Comparison of ENCODE assay signal across 7 cellular contexts in genomic region chr10:43292745-43293676, GRCh38. TPM values are rescaled to one million over a fixed set of nuclear protein-coding genes. Genes with fewer than 3 reads are reported as not detected.
DNase-seq lines count a peak whose midpoint lies in the region; ATAC-seq, FAIRE-seq and TF ChIP-seq lines count a peak whose summit lies in the region.

No MANE protein-coding gene starts in this region.

- H3K79me2 ChIP-seq in OCI-LY7 (ENCODE audit: insufficient read depth, low read depth, low read length) = no peaks in the 10 kb centered on the region

- CTCF ChIA-PET in GM10248 (lab: Yijun Ruan, JAX) = interaction anchor here (1.0 to 4.8 kb wide), 16 partner anchors 9 to 167 kb away, joined by 3 to 45 read pairs (median 4); no protein-coding TSS in a partner anchor
- CTCF ChIA-PET in OCI-LY7 (lab: Charles Lee; ENCODE audit: unreplicated experiment) = interaction anchor here (0.9 kb wide), 1 partner anchor 56 kb away, joined by 5 read pairs; no protein-coding TSS in a partner anchor

- ATAC-seq in HG03354 (IDR thresholded peaks at IDR 0.05; ENCODE audit: poor library complexity, severe bottlenecking, unreplicated experiment) (peak; percentile 72), pancreas (peak; percentile 87 to 98 (median 96)), GM18520 (IDR thresholded peaks at IDR 0.05; ENCODE audit: unreplicated experiment) (no peak)

- H3K27ac ChIP-seq in OCI-LY7 (ENCODE audit: low read depth, low read length, poor library complexity, severe bottlenecking) (no peak overlapping the region), pancreas (no peak overlapping the region)

- no peaks in the 10 kb centered on the region for H3K4me1 ChIP-seq in OCI-LY7 (ENCODE audit: insufficient read depth, low read length, poor library complexity, severe bottlenecking)
- no peaks in the 10 kb centered on the region for H3K4me1 ChIP-seq in pancreas

- intact Hi-C loops in OCI-LY7 (cut with micrococcal nuclease; ENCODE audit: unreplicated experiment) = loop anchor here (1.0 kb wide), 2 partner anchors 55 to 169 kb away; no protein-coding TSS in a partner anchor
- intact Hi-C loops in pancreas (cut with DNase I) = loop anchor here in 2 of 3 donors (10.0 kb wide), 1 partner anchor 172 kb away; no protein-coding TSS in a partner anchor

- H3K4me2 ChIP-seq in OCI-LY7 (ENCODE audit: low read length) = peak overlapping the region; percentile 25; the same call in 1 of the 2 replicates

- H3K9me3 ChIP-seq in OCI-LY7 (ENCODE audit: low read length) (no peaks in the 10 kb centered on the region), pancreas (no peaks in the 10 kb centered on the region)

- H3K36me3 ChIP-seq in OCI-LY7 (ENCODE audit: insufficient read depth, low read length) = no peaks in the 10 kb centered on the region
- H3K36me3 ChIP-seq in pancreas = no peaks in the 10 kb centered on the region

- 13 to 15% methylated on average over 16 of the region's 16 CpGs for WGBS in pancreas, 2 donors

- TF ChIP-seq CTCF in GM10248 (IDR thresholded peaks at IDR 0.05; ENCODE audit: control extremely low read depth, extremely low read depth, low read depth, missing control alignments) (peak; percentile 67), OCI-LY7 (conservative IDR thresholded peaks at IDR 0.05; ENCODE audit: low read length) (peak; percentile 85), pancreas (IDR thresholded peaks at IDR 0.05) (peak; percentile 49 to 66 (median 62))

- FAIRE-seq in pancreas (lab: Jason Lieb, UNC) = no peak

- no TSS peak for BruUV-seq in OCI-LY7 (replicated peaks; lab: Mats Ljungman, UMichigan)

- POLR2A ChIA-PET in GM10248 (lab: Yijun Ruan, JAX) = no interaction called here
- POLR2A ChIA-PET in OCI-LY7 (lab: Charles Lee) = interaction anchor here (0.5 to 1.5 kb wide), 3 partner anchors 57 to 161 kb away, joined by 3 to 4 read pairs (median 4); no protein-coding TSS in a partner anchor

- DNase-seq in GM10248 (ENCODE audit: extremely low spot score) (peak; percentile 65), OCI-LY7 (ENCODE audit: low spot score) (peak; percentile 64), globus pallidus (ENCODE audit: low spot score) (peak; percentile 67), pancreas (peak; percentile 34 to 65 (median 58))
- DNase-seq in activated naive CD4-positive, alpha-beta T cell treated with anti-CD3 and anti-CD28 coated beads, Interleukin-2, amount 50 U/mL, for 16 hours = peak; percentile 37

- H3K4me3 ChIP-seq in OCI-LY7 (ENCODE audit: low read depth, low read length, poor library complexity, severe bottlenecking) (no peak overlapping the region), pancreas (no peak overlapping the region)

- no peaks in the 10 kb centered on the region for H4K20me1 ChIP-seq in OCI-LY7 (ENCODE audit: insufficient read depth, low read length)

- H2AFZ ChIP-seq in OCI-LY7 (ENCODE audit: low read length) = peak overlapping the region; percentile 16; the same call in 1 of the 2 replicates

- H3K27me3 ChIP-seq in pancreas = no peaks in the 10 kb centered on the region

- no peaks in the 10 kb centered on the region for H3K9me2 ChIP-seq in OCI-LY7 (ENCODE audit: insufficient read depth, low read length)

RNA-seq across cellular contexts. Expression of gene RASGEF1A, which starts 26.1 kb away (rescaled TPM):
- 0.06 and 0.36 TPM in 2 replicates for total RNA-seq in OCI-LY7 (2014; rRNA removed; shearing (Covaris generic))
- 0.35 and 0.55 TPM in 2 replicates for total RNA-seq in OCI-LY7 (2022)
- 1 to 10 TPM; 1.4 to 5.1 (median 3.1) TPM for total RNA-seq in pancreas
- 1 to 10 TPM; 1.4 to 5.2 TPM for polyA plus RNA-seq in pancreas
